2 cellular contexts compared by ENCODE assay signal in the genomic region with DNA sequence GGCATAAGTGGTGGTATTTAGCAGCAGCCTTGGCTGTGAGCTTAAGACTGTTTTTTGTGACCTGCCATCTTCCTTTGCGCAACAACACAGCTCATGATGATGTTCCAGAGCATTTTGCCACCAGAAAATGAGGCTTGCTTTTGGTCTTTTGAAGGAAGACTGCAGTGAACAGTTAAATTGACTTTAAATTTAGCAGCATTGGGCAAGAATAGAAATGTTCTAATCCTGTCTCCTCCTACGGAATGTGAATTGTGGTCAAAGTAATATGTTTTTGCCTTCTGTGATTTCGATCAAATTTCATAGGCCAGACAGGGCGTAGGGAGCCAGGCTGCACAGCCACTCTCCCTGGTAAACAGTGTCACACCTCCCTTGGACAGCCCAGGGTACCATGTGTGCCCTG.
TF ChIP-seq lines count a peak whose summit lies in the region.

No MANE protein-coding gene starts in this region.

TF ChIP-seq in GM23338, 12 proteins besides CTCF, POLR2A, EP300 and RAD21:
- TF ChIP-seq JUNB (IDR thresholded peaks at IDR 0.05; ENCODE audit: unreplicated experiment) = no peak
- no peak for TF ChIP-seq EZH2 (IDR thresholded peaks at IDR 0.05; ENCODE audit: low read depth, unreplicated experiment)
- TF ChIP-seq STAT1 (IDR thresholded peaks at IDR 0.05; ENCODE audit: unreplicated experiment) = no peak
- TF ChIP-seq ZNF331 (CRISPR knock-in tag; IDR thresholded peaks at IDR 0.05; ENCODE audit: low read depth) = no peak
- TF ChIP-seq, protein P1, sequence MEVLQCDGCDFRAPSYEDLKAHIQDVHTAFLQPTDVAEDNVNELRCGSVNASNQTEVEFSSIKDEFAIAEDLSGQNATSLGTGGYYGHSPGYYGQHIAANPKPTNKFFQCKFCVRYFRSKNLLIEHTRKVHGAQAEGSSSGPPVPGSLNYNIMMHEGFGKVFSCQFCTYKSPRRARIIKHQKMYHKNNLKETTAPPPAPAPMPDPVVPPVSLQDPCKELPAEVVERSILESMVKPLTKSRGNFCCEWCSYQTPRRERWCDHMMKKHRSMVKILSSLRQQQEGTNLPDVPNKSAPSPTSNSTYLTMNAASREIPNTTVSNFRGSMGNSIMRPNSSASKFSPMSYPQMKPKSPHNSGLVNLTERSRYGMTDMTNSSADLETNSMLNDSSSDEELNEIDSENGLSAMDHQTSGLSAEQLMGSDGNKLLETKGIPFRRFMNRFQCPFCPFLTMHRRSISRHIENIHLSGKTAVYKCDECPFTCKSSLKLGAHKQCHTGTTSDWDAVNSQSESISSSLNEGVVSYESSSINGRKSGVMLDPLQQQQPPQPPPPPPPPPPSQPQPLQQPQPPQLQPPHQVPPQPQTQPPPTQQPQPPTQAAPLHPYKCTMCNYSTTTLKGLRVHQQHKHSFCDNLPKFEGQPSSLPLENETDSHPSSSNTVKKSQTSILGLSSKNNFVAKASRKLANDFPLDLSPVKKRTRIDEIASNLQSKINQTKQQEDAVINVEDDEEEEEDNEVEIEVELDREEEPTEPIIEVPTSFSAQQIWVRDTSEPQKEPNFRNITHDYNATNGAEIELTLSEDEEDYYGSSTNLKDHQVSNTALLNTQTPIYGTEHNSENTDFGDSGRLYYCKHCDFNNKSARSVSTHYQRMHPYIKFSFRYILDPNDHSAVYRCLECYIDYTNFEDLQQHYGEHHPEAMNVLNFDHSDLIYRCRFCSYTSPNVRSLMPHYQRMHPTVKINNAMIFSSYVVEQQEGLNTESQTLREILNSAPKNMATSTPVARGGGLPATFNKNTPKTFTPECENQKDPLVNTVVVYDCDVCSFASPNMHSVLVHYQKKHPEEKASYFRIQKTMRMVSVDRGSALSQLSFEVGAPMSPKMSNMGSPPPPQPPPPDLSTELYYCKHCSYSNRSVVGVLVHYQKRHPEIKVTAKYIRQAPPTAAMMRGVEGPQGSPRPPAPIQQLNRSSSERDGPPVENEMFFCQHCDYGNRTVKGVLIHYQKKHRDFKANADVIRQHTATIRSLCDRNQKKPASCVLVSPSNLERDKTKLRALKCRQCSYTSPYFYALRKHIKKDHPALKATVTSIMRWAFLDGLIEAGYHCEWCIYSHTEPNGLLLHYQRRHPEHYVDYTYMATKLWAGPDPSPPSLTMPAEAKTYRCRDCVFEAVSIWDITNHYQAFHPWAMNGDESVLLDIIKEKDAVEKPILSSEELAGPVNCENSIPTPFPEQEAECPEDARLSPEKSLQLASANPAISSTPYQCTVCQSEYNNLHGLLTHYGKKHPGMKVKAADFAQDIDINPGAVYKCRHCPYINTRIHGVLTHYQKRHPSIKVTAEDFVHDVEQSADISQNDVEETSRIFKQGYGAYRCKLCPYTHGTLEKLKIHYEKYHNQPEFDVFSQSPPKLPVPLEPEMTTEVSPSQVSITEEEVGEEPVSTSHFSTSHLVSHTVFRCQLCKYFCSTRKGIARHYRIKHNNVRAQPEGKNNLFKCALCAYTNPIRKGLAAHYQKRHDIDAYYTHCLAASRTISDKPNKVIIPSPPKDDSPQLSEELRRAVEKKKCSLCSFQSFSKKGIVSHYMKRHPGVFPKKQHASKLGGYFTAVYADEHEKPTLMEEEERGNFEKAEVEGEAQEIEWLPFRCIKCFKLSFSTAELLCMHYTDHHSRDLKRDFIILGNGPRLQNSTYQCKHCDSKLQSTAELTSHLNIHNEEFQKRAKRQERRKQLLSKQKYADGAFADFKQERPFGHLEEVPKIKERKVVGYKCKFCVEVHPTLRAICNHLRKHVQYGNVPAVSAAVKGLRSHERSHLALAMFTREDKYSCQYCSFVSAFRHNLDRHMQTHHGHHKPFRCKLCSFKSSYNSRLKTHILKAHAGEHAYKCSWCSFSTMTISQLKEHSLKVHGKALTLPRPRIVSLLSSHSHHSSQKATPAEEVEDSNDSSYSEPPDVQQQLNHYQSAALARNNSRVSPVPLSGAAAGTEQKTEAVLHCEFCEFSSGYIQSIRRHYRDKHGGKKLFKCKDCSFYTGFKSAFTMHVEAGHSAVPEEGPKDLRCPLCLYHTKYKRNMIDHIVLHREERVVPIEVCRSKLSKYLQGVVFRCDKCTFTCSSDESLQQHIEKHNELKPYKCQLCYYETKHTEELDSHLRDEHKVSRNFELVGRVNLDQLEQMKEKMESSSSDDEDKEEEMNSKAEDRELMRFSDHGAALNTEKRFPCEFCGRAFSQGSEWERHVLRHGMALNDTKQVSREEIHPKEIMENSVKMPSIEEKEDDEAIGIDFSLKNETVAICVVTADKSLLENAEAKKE (CRISPR knock-in tag; IDR thresholded peaks at IDR 0.05) = no peak
- no peak for TF ChIP-seq CREB1 (CRISPR knock-in tag; IDR thresholded peaks at IDR 0.05; ENCODE audit: low read depth)
- no peak for TF ChIP-seq NANOG (IDR thresholded peaks at IDR 0.05; ENCODE audit: borderline replicate concordance)
- TF ChIP-seq POLR2AphosphoS5 (IDR thresholded peaks at IDR 0.05; ENCODE audit: low read depth) = no peak
- TF ChIP-seq, protein P2, sequence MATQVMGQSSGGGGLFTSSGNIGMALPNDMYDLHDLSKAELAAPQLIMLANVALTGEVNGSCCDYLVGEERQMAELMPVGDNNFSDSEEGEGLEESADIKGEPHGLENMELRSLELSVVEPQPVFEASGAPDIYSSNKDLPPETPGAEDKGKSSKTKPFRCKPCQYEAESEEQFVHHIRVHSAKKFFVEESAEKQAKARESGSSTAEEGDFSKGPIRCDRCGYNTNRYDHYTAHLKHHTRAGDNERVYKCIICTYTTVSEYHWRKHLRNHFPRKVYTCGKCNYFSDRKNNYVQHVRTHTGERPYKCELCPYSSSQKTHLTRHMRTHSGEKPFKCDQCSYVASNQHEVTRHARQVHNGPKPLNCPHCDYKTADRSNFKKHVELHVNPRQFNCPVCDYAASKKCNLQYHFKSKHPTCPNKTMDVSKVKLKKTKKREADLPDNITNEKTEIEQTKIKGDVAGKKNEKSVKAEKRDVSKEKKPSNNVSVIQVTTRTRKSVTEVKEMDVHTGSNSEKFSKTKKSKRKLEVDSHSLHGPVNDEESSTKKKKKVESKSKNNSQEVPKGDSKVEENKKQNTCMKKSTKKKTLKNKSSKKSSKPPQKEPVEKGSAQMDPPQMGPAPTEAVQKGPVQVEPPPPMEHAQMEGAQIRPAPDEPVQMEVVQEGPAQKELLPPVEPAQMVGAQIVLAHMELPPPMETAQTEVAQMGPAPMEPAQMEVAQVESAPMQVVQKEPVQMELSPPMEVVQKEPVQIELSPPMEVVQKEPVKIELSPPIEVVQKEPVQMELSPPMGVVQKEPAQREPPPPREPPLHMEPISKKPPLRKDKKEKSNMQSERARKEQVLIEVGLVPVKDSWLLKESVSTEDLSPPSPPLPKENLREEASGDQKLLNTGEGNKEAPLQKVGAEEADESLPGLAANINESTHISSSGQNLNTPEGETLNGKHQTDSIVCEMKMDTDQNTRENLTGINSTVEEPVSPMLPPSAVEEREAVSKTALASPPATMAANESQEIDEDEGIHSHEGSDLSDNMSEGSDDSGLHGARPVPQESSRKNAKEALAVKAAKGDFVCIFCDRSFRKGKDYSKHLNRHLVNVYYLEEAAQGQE (IDR thresholded peaks at IDR 0.05; ENCODE audit: unreplicated experiment) = no peak
- no peak for TF ChIP-seq EZH2phosphoT487 (IDR thresholded peaks at IDR 0.05; ENCODE audit: unreplicated experiment)
TF ChIP-seq in GM23338: peak in this region for 0.

TF ChIP-seq in H1, 55 proteins besides CTCF, POLR2A, EP300 and RAD21:
- TF ChIP-seq MAFK (IDR thresholded peaks at IDR 0.05; ENCODE audit: low read depth, low read length) (no peak), CEBPB (IDR thresholded peaks at IDR 0.05; ENCODE audit: low read depth, low read length) (no peak), ASH2L (IDR thresholded peaks at IDR 0.05; ENCODE audit: low read length) (no peak), CTBP2 (IDR thresholded peaks at IDR 0.05; ENCODE audit: borderline replicate concordance, insufficient read depth, insufficient read length, low read length) (no peak), BACH1 (IDR thresholded peaks at IDR 0.05; ENCODE audit: low read length) (no peak), KDM5A (IDR thresholded peaks at IDR 0.05; ENCODE audit: low read length) (no peak), SRF (IDR thresholded peaks at IDR 0.05; ENCODE audit: low read depth, low read length) (no peak), CBX8 (IDR thresholded peaks at IDR 0.05; ENCODE audit: borderline replicate concordance, low read depth, low read length) (no peak), GTF2F1 (IDR thresholded peaks at IDR 0.05; ENCODE audit: borderline replicate concordance, low read depth, low read length) (no peak), SUZ12 (IDR thresholded peaks at IDR 0.05; ENCODE audit: low read length) (no peak), TBP (IDR thresholded peaks at IDR 0.05; ENCODE audit: low read depth, low read length) (no peak), ZNF274 (IDR thresholded peaks at IDR 0.05; ENCODE audit: borderline replicate concordance, extremely low read depth, low read length) (no peak), NRF1 (IDR thresholded peaks at IDR 0.05; ENCODE audit: low read depth, low read length) (no peak), RXRA (IDR thresholded peaks at IDR 0.05; ENCODE audit: insufficient read depth, low read depth, low read length) (no peak), HDAC6 (IDR thresholded peaks at IDR 0.05; ENCODE audit: low read depth, low read length) (no peak), NANOG (IDR thresholded peaks at IDR 0.05; ENCODE audit: insufficient read depth, low read depth, low read length, poor library complexity, severe bottlenecking) (no peak)
- TF ChIP-seq, protein P3, sequence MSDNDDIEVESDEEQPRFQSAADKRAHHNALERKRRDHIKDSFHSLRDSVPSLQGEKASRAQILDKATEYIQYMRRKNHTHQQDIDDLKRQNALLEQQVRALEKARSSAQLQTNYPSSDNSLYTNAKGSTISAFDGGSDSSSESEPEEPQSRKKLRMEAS (IDR thresholded peaks at IDR 0.05) = no peak
- TF ChIP-seq, protein P4, sequence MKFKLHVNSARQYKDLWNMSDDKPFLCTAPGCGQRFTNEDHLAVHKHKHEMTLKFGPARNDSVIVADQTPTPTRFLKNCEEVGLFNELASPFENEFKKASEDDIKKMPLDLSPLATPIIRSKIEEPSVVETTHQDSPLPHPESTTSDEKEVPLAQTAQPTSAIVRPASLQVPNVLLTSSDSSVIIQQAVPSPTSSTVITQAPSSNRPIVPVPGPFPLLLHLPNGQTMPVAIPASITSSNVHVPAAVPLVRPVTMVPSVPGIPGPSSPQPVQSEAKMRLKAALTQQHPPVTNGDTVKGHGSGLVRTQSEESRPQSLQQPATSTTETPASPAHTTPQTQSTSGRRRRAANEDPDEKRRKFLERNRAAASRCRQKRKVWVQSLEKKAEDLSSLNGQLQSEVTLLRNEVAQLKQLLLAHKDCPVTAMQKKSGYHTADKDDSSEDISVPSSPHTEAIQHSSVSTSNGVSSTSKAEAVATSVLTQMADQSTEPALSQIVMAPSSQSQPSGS (IDR thresholded peaks at IDR 0.05; ENCODE audit: low read length) = no peak
- TF ChIP-seq, protein P5, sequence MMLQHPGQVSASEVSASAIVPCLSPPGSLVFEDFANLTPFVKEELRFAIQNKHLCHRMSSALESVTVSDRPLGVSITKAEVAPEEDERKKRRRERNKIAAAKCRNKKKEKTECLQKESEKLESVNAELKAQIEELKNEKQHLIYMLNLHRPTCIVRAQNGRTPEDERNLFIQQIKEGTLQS (IDR thresholded peaks at IDR 0.05; ENCODE audit: insufficient read depth, low read depth, low read length) = no peak
